30 cellular contexts compared by ENCODE assay signal in the genomic region with DNA sequence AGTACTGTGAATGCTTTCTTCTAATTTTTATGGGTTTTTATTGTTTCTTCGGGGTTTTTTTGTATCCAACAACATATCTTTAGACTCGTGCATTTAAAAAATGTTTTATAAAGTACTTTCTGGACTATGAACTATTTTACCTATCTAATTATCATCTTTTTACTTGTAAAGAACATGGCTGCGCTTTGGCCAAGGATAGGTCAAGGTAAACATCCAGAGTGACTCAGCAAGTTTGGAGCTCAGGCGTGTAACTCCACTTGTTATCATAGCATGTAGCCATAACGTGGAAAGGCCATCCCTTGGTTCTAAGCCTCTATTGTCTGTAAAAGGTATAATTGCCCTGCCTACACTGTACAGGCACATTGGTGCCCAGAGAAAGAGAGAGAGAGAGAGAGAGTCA.
"Had no signal": no experiment of that assay in that cellular context is flagged by ENCODE, and none has a peak within 500 bp of the region (broad histone marks: within the 10 kb centered on the region; RNA-seq: fewer than 3 reads in every experiment).

No MANE protein-coding gene starts in this region.

- H3K4me1 Mint-ChIP-seq: activated B cell treated with CpG ODN at 0.5 μM for 24 hours; activated T-helper 17 cell treated with anti-CD3 and anti-CD28 coated beads, Interleukin-2, amount 50 U/mL, for 72 hours; T-helper 17 cell had no signal

- H3K36me3 ChIP-seq: esophagus squamous epithelium, gastroesophageal sphincter, WERI-Rb-1 had no signal

- H3K4me1 ChIP-seq: body of pancreas, esophagus squamous epithelium, gastroesophageal sphincter had no signal

- H3K36me3 Mint-ChIP-seq: activated naive CD8-positive, alpha-beta T cell had no signal

- H3K27me3 Mint-ChIP-seq: activated B cell treated with CpG ODN at 0.5 μM for 24 hours; activated CD8-positive, alpha-beta T cell treated with anti-CD3 and anti-CD28 coated beads for 36 hours; activated naive CD8-positive, alpha-beta T cell; activated T-helper 17 cell treated with anti-CD3 and anti-CD28 coated beads, Interleukin-2, amount 50 U/mL, for 72 hours; effector memory CD8-positive, alpha-beta T cell; T-helper 17 cell had no signal

- H3K27me3 ChIP-seq: body of pancreas, esophagus squamous epithelium, gastroesophageal sphincter had no signal

- H3K4me3 ChIP-seq: body of pancreas, esophagus squamous epithelium, gastroesophageal sphincter had no signal

- H3K4me3 Mint-ChIP-seq: activated B cell treated with CpG ODN at 0.5 μM for 24 hours; activated CD8-positive, alpha-beta T cell treated with anti-CD3 and anti-CD28 coated beads for 36 hours; activated naive CD8-positive, alpha-beta T cell; activated T-cell treated with anti-CD3 and anti-CD28 coated beads, Interleukin-2, amount 50 U/mL, for 4 hours; activated T-helper 17 cell treated with anti-CD3 and anti-CD28 coated beads, Interleukin-2, amount 50 U/mL, for 72 hours; effector memory CD8-positive, alpha-beta T cell; T-helper 17 cell; T-helper 2 cell treated with Interferon-gamma antibody and Interleukin-4, amounts not matched to agents 5 μg/mL and 100 μg/mL, for 36 hours had no signal

- H3K27ac Mint-ChIP-seq: activated B cell treated with CpG ODN at 0.5 μM for 24 hours; activated CD8-positive, alpha-beta T cell treated with anti-CD3 and anti-CD28 coated beads for 36 hours; activated naive CD8-positive, alpha-beta T cell; activated T-helper 17 cell treated with anti-CD3 and anti-CD28 coated beads, Interleukin-2, amount 50 U/mL, for 72 hours; effector memory CD8-positive, alpha-beta T cell; T-helper 17 cell; T-helper 2 cell treated with Interferon-gamma antibody and Interleukin-4, amounts not matched to agents 5 μg/mL and 100 μg/mL, for 36 hours had no signal

- H3K9me3 ChIP-seq: body of pancreas, esophagus squamous epithelium, gastroesophageal sphincter had no signal

- ATAC-seq: activated CD4-positive, CD25-positive, alpha-beta regulatory T cell treated with anti-CD3 and anti-CD28 coated beads, Interleukin-2, amount 50 U/mL, for 24 hours; activated CD8-positive, alpha-beta T cell treated with anti-CD3 and anti-CD28 coated beads for 36 hours; activated T-cell treated with anti-CD3 and anti-CD28 coated beads, Interleukin-2, amount 50 U/mL, for 4 hours; activated T-helper 17 cell treated with anti-CD3 and anti-CD28 coated beads, Interleukin-2, amount 50 U/mL, for 72 hours; body of pancreas; effector memory CD8-positive, alpha-beta T cell; gastroesophageal sphincter; T-helper 17 cell had no signal

- H3K27ac ChIP-seq: body of pancreas, esophagus squamous epithelium, gastroesophageal sphincter, WERI-Rb-1 had no signal

- H3K9me3 Mint-ChIP-seq: activated B cell treated with CpG ODN at 0.5 μM for 24 hours had no signal

- DNase-seq: activated B cell treated with CpG ODN at 0.5 μM for 24 hours; activated CD4-positive, alpha-beta T cell treated with anti-CD3 and anti-CD28 coated beads for 48 hours; activated CD4-positive, alpha-beta T cell treated with anti-CD3 and anti-CD28 coated beads, Interleukin-2, amount 50 U/mL, for 1 hour; activated CD4-positive, alpha-beta T cell treated with anti-CD3 and anti-CD28 coated beads, Interleukin-2, amount 50 U/mL, for 48 hours; activated CD8-positive, alpha-beta memory T cell treated with anti-CD3 and anti-CD28 coated beads for 24 hours; activated CD8-positive, alpha-beta T cell treated with anti-CD3 and anti-CD28 coated beads for 36 hours; activated effector memory CD4-positive, alpha-beta T cell treated with Interleukin-2 at 50 U/mL for 16 hours; activated gamma-delta T cell treated with Interleukin-2 at 50 U/mL for 16 hours; activated naive CD4-positive, alpha-beta T cell treated with anti-CD3 and anti-CD28 coated beads, Interleukin-2, amount 50 U/mL, for 16 hours; activated naive CD4-positive, alpha-beta T cell treated with Interleukin-2 at 50 U/mL for 16 hours; activated T-cell treated with anti-CD3 and anti-CD28 coated beads, Interleukin-2, amount 50 U/mL, for 4 hours; amniotic stem cell; anterior cingulate cortex; body of pancreas; caudate nucleus; cortex of kidney; dermis blood vessel endothelial cell; effector CD4-positive, alpha-beta T cell; effector memory CD8-positive, alpha-beta T cell; esophagus squamous epithelium; foreskin melanocyte; T-helper 1 cell; T-helper 17 cell; T1000; WERI-Rb-1 had no signal
